33 cellular contexts compared by ENCODE assay signal in the genomic region with DNA sequence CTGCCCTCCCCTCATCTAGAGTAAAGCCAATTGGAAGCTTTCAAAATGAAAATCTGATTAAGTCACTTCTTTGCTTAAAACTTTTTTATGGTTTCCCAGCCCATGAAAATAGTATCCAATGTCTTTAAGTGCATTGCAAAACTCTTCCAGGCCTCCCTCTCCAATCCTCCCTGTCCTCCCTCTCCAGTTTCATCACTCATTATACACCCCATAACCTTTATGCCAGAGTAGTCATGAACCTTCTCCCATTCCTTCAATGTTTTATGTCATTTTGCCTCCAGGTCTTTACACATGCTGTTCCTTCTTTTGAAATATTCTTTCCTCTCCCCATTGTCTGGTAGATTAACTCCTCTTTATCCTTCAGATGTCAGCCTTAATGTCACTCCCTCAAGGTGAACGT.
"Had no signal": no experiment of that assay in that cellular context is flagged by ENCODE, and none has a peak within 500 bp of the region (broad histone marks: within the 10 kb centered on the region; RNA-seq: fewer than 3 reads in every experiment).

No MANE protein-coding gene starts in this region.

- H3K27me3 ChIP-seq: adrenal gland, ascending aorta, body of pancreas, brain microvascular endothelial cell, breast epithelium, cardiac muscle cell had no signal

- H3K9me3 ChIP-seq: adrenal gland, ascending aorta, body of pancreas had no signal

- ATAC-seq: activated naive CD4-positive, alpha-beta T cell treated with anti-CD3 and anti-CD28 coated beads, Interleukin-2, amount 50 U/mL, for 72 hours; activated naive CD8-positive, alpha-beta T cell treated with anti-CD3 and anti-CD28 coated beads, Interleukin-2, amount 50 U/mL, for 24 hours; activated T-cell treated with anti-CD3 and anti-CD28 coated beads, Interleukin-2, amount 50 U/mL, for 4 hours; activated T-cell treated with anti-CD3 and anti-CD28 coated beads, Interleukin-2, amount 50 U/mL, for 72 hours; activated T-helper 17 cell treated with anti-CD3 and anti-CD28 coated beads, Interleukin-2, amount 50 U/mL, for 72 hours; body of pancreas had no signal

- H3K27ac ChIP-seq: adrenal gland, ascending aorta, body of pancreas, brain microvascular endothelial cell, breast epithelium, cardiac muscle cell had no signal

- H3K4me3 ChIP-seq: adrenal gland, ascending aorta, body of pancreas, breast epithelium, cardiac muscle cell had no signal

- DNase-seq: activated effector memory CD4-positive, alpha-beta T cell treated with anti-CD3 and anti-CD28 coated beads, Interleukin-2, amount 50 U/mL, for 16 hours; activated effector memory CD4-positive, alpha-beta T cell treated with Interleukin-2 at 50 U/mL for 16 hours; activated gamma-delta T cell; activated gamma-delta T cell treated with Interleukin-2 at 50 U/mL for 16 hours; activated naive CD4-positive, alpha-beta T cell; activated naive CD4-positive, alpha-beta T cell treated with anti-CD3 and anti-CD28 coated beads for 36 hours; activated naive CD4-positive, alpha-beta T cell treated with anti-CD3 and anti-CD28 coated beads, Interleukin-2, amount 10 ng/mL, durations not matched to agents 7 days and 5 days; activated naive CD4-positive, alpha-beta T cell treated with anti-CD3 and anti-CD28 coated beads, Interleukin-2, amount 50 U/mL, for 16 hours; activated naive CD4-positive, alpha-beta T cell treated with Interleukin-2 at 50 U/mL for 16 hours; activated naive CD8-positive, alpha-beta T cell treated with anti-CD3 and anti-CD28 coated beads for 36 hours; activated naive CD8-positive, alpha-beta T cell treated with anti-CD3 and anti-CD28 coated beads, Interleukin-2, amount 10 ng/mL, durations not matched to agents 7 days and 5 days; activated naive CD8-positive, alpha-beta T cell treated with anti-CD3 and anti-CD28 coated beads, Interleukin-2, amount 50 U/mL, for 24 hours; activated T-cell treated with anti-CD3 and anti-CD28 coated beads for 4 hours; activated T-cell treated with anti-CD3 and anti-CD28 coated beads, Interleukin-2, amount 50 U/mL, for 1 hour; activated T-cell treated with anti-CD3 and anti-CD28 coated beads, Interleukin-2, amount 50 U/mL, for 24 hours; activated T-cell treated with anti-CD3 and anti-CD28 coated beads, Interleukin-2, amount 50 U/mL, for 4 hours; activated T-cell treated with anti-CD3 and anti-CD28 coated beads, Interleukin-2, amount 50 U/mL, for 48 hours; activated T-cell treated with anti-CD3 and anti-CD28 coated beads, Interleukin-2, amount 50 U/mL, for 72 hours; adrenal gland; amniotic stem cell; amygdala; anterior cingulate cortex; aorta; body of pancreas; brain microvascular endothelial cell; caudate nucleus; central memory CD4-positive, alpha-beta T cell; cerebellar nuclear complex had no signal

- H3K4me1 ChIP-seq: adrenal gland, ascending aorta, body of pancreas, breast epithelium had no signal

- H3K36me3 ChIP-seq: adrenal gland, ascending aorta, brain microvascular endothelial cell, breast epithelium, cardiac muscle cell had no signal
